In the genomic region with DNA sequence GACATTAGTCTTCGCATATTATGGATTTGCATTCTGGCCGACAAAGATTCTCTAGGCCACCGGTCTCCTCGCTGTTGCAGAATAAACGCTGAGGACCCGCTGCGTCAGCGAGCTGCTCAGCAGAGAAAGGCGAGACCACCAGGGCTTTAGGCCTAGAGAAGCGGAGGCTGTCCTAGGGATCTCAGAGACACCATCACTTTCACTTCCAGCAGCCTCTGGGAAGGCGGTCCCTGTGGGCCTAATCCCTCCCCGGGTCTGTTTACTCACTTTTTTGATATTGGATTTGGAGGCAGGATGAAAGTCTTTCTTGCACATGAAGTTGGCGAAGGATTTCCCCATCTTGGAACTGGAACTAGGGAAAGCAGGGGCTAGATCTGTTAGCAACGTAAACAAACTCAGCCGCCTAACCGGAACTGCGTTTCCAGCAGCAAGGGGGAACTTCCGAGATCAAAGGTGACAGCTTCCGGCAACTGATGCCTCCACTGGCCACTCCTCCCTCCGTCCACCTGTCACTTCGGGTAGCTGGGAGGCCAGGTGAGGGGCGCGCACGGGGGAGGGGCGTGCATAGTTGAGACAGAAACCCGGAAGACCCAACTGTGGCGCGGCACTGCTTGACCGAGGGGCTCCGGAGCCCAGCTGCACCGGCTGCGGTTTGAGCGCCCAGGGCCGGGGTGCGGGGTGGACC, we compare ENCODE assay signal across 8 cellular contexts. TPM values are rescaled to one million over a fixed set of nuclear protein-coding genes. Genes with fewer than 3 reads are reported as not detected.
DNase-seq lines count a peak whose midpoint lies in the region; ATAC-seq and TF ChIP-seq lines count a peak whose summit lies in the region.

A gene with protein sequence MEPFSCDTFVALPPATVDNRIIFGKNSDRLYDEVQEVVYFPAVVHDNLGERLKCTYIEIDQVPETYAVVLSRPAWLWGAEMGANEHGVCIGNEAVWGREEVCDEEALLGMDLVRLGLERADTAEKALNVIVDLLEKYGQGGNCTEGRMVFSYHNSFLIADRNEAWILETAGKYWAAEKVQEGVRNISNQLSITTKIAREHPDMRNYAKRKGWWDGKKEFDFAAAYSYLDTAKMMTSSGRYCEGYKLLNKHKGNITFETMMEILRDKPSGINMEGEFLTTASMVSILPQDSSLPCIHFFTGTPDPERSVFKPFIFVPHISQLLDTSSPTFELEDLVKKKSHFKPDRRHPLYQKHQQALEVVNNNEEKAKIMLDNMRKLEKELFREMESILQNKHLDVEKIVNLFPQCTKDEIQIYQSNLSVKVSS (plus strand): TSS at position 447 of the 685 bp plus-strand sequence. CDS start 2,554 bp downstream, outside the sequence.

- ATAC-seq in HG03442 (IDR thresholded peaks at IDR 0.05; ENCODE audit: unreplicated experiment) (peak; percentile 92), left lobe of liver (peak; percentile 98)

- H3K36me3 ChIP-seq in BJ (ENCODE audit: control insufficient read depth, insufficient read depth, low read length): peaks cover 2% of the 10 kb centered on the region; the same call in 1 of the 2 replicates

- peaks cover 44% of the 10 kb centered on the region for H3K36me3 Mint-ChIP-seq in dendritic cell treated with granulocyte-macrophage colony-stimulating factor and Interleukin-4, amounts not matched to agents 40 ng/mL and 50 ng/mL, for 4 days (ENCODE audit: low read depth)

- intact Hi-C loops in dendritic cell treated with granulocyte-macrophage colony-stimulating factor and Interleukin-4, amounts not matched to agents 40 ng/mL and 50 ng/mL, for 4 days (cut with micrococcal nuclease): no loop called here

- no peaks in the 10 kb centered on the region for H3K27me3 ChIP-seq in BJ (ENCODE audit: control insufficient read depth, insufficient read depth, low read length)

- no peak for TF ChIP-seq CTCF in BJ (IDR thresholded peaks at IDR 0.05; ENCODE audit: insufficient read depth, low read depth, low read length)

- POLR2A ChIA-PET in BJ (lab: Charles Lee): no interaction called here

- peaks cover 4% of the 10 kb centered on the region for H3K9me3 Mint-ChIP-seq in dendritic cell treated with granulocyte-macrophage colony-stimulating factor and Interleukin-4, amounts not matched to agents 40 ng/mL and 50 ng/mL, for 4 days

- peaks cover 30% of the 10 kb centered on the region for H3K4me1 Mint-ChIP-seq in dendritic cell treated with granulocyte-macrophage colony-stimulating factor and Interleukin-4, amounts not matched to agents 40 ng/mL and 50 ng/mL, for 4 days (ENCODE audit: low read depth)

- peak; percentile 19 for DNase-seq in BJ (ENCODE audit: low read depth)
- DNase-seq in GM19238 (ENCODE audit: insufficient read length, low spot score): peak; percentile 85
- peak; percentile 14 for DNase-seq in NCI-H524 treated with DMSO at 0.1 percent for 48 hours (lab: John Stamatoyannopoulos, UW)
- DNase-seq in activated CD4-positive, alpha-beta T cell treated with anti-CD3 and anti-CD28 coated beads, Interleukin-2, amount 50 U/mL, for 1 hour: peak; percentile 67
- DNase-seq in left lobe of liver (ENCODE audit: low spot score): peak; percentile 88
- DNase-seq in stimulated activated CD4-positive, alpha-beta T cell treated with anti-CD3 and anti-CD28 coated beads, Interleukin-2, amount 100 ng/mL, for 4 hours (ENCODE audit: low read depth): peak; percentile 61

- CTCF ChIA-PET in BJ (lab: Yijun Ruan, JAX): no interaction called here

- peak within 1 kb of the TSS; percentile 98 for H3K27ac Mint-ChIP-seq in dendritic cell treated with granulocyte-macrophage colony-stimulating factor and Interleukin-4, amounts not matched to agents 40 ng/mL and 50 ng/mL, for 4 days

- peak within 1 kb of the TSS; percentile 97 for H3K4me3 Mint-ChIP-seq in dendritic cell treated with granulocyte-macrophage colony-stimulating factor and Interleukin-4, amounts not matched to agents 40 ng/mL and 50 ng/mL, for 4 days

- no peaks in the 10 kb centered on the region for H3K27me3 Mint-ChIP-seq in dendritic cell treated with granulocyte-macrophage colony-stimulating factor and Interleukin-4, amounts not matched to agents 40 ng/mL and 50 ng/mL, for 4 days

- peak within 1 kb of the TSS; percentile 84 for H3K4me3 ChIP-seq in BJ (ENCODE audit: low read depth, low read length)

RNA-seq across cellular contexts. Expression of the gene that starts here (rescaled TPM):
- polyA plus RNA-seq in BJ (2011; rRNA removed): 7.8 and 17.7 TPM in 2 replicates
- polyA minus RNA-seq in BJ (2011; rRNA and poly(A)+ RNA removed): 5.1 and 5.2 TPM in 2 replicates
- 17.8 TPM for total RNA-seq in left lobe of liver

Comparison
In these comparisons a context has a peak if more than half of its experiments do, and no peak if none do; other contexts are left out.
1. Peak in every context shown above with its lines: DNase-seq, ATAC-seq and H3K4me3 ChIP-seq.
2. DNase-seq: peak in every context shown above with its lines; median percentile 88 in left lobe of liver; 85 in GM19238; 67 in activated CD4-positive, alpha-beta T cell treated with anti-CD3 and anti-CD28 coated beads, Interleukin-2, amount 50 U/mL, for 1 hour; 61 in stimulated activated CD4-positive, alpha-beta T cell treated with anti-CD3 and anti-CD28 coated beads, Interleukin-2, amount 100 ng/mL, for 4 hours; 19 in BJ; 14 in NCI-H524 treated with DMSO at 0.1 percent for 48 hours.